Comparison of ENCODE assay signal across 8 cellular contexts in genomic region chr9:128370367-128370751, GRCh38. TPM values are rescaled to one million over a fixed set of nuclear protein-coding genes. Genes with fewer than 3 reads are reported as not detected.
DNase-seq lines count a peak whose midpoint lies in the region; ATAC-seq and TF ChIP-seq lines count a peak whose summit lies in the region.

No MANE protein-coding gene starts in this region.

- H3K27ac Mint-ChIP-seq in T-helper 17 cell: peak overlapping the region; percentile 96

- peak overlapping the region; percentile 95 for H3K4me3 Mint-ChIP-seq in T-helper 17 cell

- H3K27ac ChIP-seq in gastroesophageal sphincter (peak overlapping the region; percentile 74 to 98 (median 92)), smooth muscle cell (ENCODE audit: low read depth) (peak overlapping the region; percentile 93)

- H3K4me3 ChIP-seq in H7 (ENCODE audit: insufficient read depth, low read depth, low read length) (peak overlapping the region; percentile 61), gastroesophageal sphincter (peak overlapping the region; percentile 58 to 83), smooth muscle cell (peak overlapping the region; percentile 80)

- peaks cover 35% of the 10 kb centered on the region for H3K4me1 Mint-ChIP-seq in T-helper 17 cell

- peaks cover 8% of the 10 kb centered on the region for H4K20me1 ChIP-seq in smooth muscle cell (ENCODE audit: low read depth)

- peaks cover 26% of the 10 kb centered on the region for H3K79me2 ChIP-seq in smooth muscle cell (ENCODE audit: low read depth)

- H3K27me3 Mint-ChIP-seq in T-helper 17 cell: peaks cover 5% of the 10 kb centered on the region

- no peak for TF ChIP-seq POLR2A in gastroesophageal sphincter (IDR thresholded peaks at IDR 0.05)

- no peak for DNase-seq in H7
- DNase-seq in T-helper 17 cell: no peak
- no peak for DNase-seq in smooth muscle cell (lab: John Stamatoyannopoulos, UW; ENCODE audit: unreplicated experiment)
- no peak for DNase-seq in NCI-H82 treated with DMSO at 0.1 percent for 48 hours (lab: John Stamatoyannopoulos, UW; ENCODE audit: unreplicated experiment)
- DNase-seq in foreskin melanocyte: no peak
- no peak for DNase-seq in mesenteric fat pad (ENCODE audit: low spot score)
- no peak for DNase-seq in sciatic nerve (ENCODE audit: low spot score)

- H3K4me1 ChIP-seq in gastroesophageal sphincter: peaks cover 3 to 50% (median 14%) of the 10 kb centered on the region in 3 donors
- H3K4me1 ChIP-seq in smooth muscle cell (ENCODE audit: low read depth): peaks cover 7% of the 10 kb centered on the region

- H3K9me3 ChIP-seq in T-helper 17 cell (ENCODE audit: control insufficient read depth, low read length, poor library complexity, severe bottlenecking) (no peaks in the 10 kb centered on the region), gastroesophageal sphincter (no peaks in the 10 kb centered on the region), smooth muscle cell (replicated peaks; ENCODE audit: low read depth) (no peaks in the 10 kb centered on the region)

- ATAC-seq in T-helper 17 cell: no peak
- ATAC-seq in gastroesophageal sphincter: no peak
- ATAC-seq in sciatic nerve: no peak

- peak overlapping the region; percentile 89 for H3K4me2 ChIP-seq in smooth muscle cell

- no peak for TF ChIP-seq EP300 in gastroesophageal sphincter (IDR thresholded peaks at IDR 0.05)

- TF ChIP-seq CTCF in gastroesophageal sphincter (IDR thresholded peaks at IDR 0.05): no peak
- TF ChIP-seq CTCF in smooth muscle cell (IDR thresholded peaks at IDR 0.05; ENCODE audit: borderline replicate concordance, insufficient read depth, poor library complexity, severe bottlenecking): no peak

- H2AFZ ChIP-seq in smooth muscle cell (ENCODE audit: low read depth): no peak overlapping the region

- H3K36me3 ChIP-seq in H7 (replicated peaks; ENCODE audit: control insufficient read depth, insufficient read depth, low read length) (no peaks in the 10 kb centered on the region), gastroesophageal sphincter (peaks cover 0 to 25% of the 10 kb centered on the region in 2 donors), smooth muscle cell (ENCODE audit: low read depth) (no peaks in the 10 kb centered on the region)

- H3K9ac ChIP-seq in smooth muscle cell (ENCODE audit: low read depth): peak overlapping the region; percentile 91

- peaks cover 14% of the 10 kb centered on the region for H3K27me3 ChIP-seq in H7 (ENCODE audit: control insufficient read depth, insufficient read depth, low read length)
- H3K27me3 ChIP-seq in gastroesophageal sphincter: no peaks in the 10 kb centered on the region
- H3K27me3 ChIP-seq in smooth muscle cell (ENCODE audit: low read depth): no peaks in the 10 kb centered on the region

- intact Hi-C loops in sciatic nerve (cut with DNase I): no loop called here

- H3K36me3 Mint-ChIP-seq in T-helper 17 cell (ENCODE audit: low read depth): peaks cover 4% of the 10 kb centered on the region

- H3F3A ChIP-seq in smooth muscle cell (ENCODE audit: low read depth): peaks cover 7% of the 10 kb centered on the region

RNA-seq across cellular contexts. Expression of gene URM1, which starts 0.8 kb away (rescaled TPM):
- total RNA-seq in H7 (2014; rRNA removed; shearing (Covaris generic)): 74.3 and 99.6 TPM in 2 replicates
- total RNA-seq in T-helper 17 cell (10 to 100 TPM; 29.5 to 43.3 TPM), gastroesophageal sphincter (10 to 100 TPM; 20.5 to 46.8 (median 30.2) TPM), smooth muscle cell (27.1 and 27.3 TPM in 2 replicates), mesenteric fat pad (55.7 TPM), sciatic nerve (41.9 TPM)
- polyA plus RNA-seq in smooth muscle cell: 41.2 and 48.7 TPM in 2 replicates

RNA-seq across cellular contexts. Expression of gene SLC27A4, which starts 30.0 kb away (rescaled TPM):
- total RNA-seq in H7 (2014; rRNA removed; shearing (Covaris generic)): 26.2 and 39.0 TPM in 2 replicates
- total RNA-seq in T-helper 17 cell (1 to 10 TPM; 8.2 to 8.3 TPM), gastroesophageal sphincter (10 to 100 TPM; 14.3 to 34.3 (median 20.4) TPM), smooth muscle cell (6.1 and 10.4 TPM in 2 replicates), mesenteric fat pad (27.9 TPM), sciatic nerve (13.9 TPM)
- 10.3 and 16.0 TPM in 2 replicates for polyA plus RNA-seq in smooth muscle cell

RNA-seq across cellular contexts. Expression of gene COQ4, which starts 47.7 kb away (rescaled TPM):
- 45.9 and 55.3 TPM in 2 replicates for total RNA-seq in H7 (2014; rRNA removed; shearing (Covaris generic))
- total RNA-seq in T-helper 17 cell (10 to 100 TPM; 35.8 to 36.7 TPM), gastroesophageal sphincter (10 to 100 TPM; 25.8 to 40.5 (median 31.8) TPM), smooth muscle cell (16.7 and 23.5 TPM in 2 replicates), mesenteric fat pad (25.7 TPM), sciatic nerve (28.9 TPM)
- 37.5 and 51.0 TPM in 2 replicates for polyA plus RNA-seq in smooth muscle cell

RNA-seq across cellular contexts. Expression of gene TRUB2, which starts 48.1 kb away (rescaled TPM):
- 35.5 and 51.9 TPM in 2 replicates for total RNA-seq in H7 (2014; rRNA removed; shearing (Covaris generic))
- total RNA-seq in T-helper 17 cell (1 to 10 TPM; 8.5 to 9.9 TPM), gastroesophageal sphincter (10 to 100 TPM in 1 of 4 donors, 1 to 10 TPM in 3; 5.1 to 11.4 (median 7.5) TPM), smooth muscle cell (5.2 and 9.0 TPM in 2 replicates), mesenteric fat pad (25.0 TPM), sciatic nerve (13.0 TPM)
- 25.1 and 33.2 TPM in 2 replicates for polyA plus RNA-seq in smooth muscle cell

RNA-seq across cellular contexts. Expression of gene CERCAM, which starts 50.3 kb away (rescaled TPM):
- 12.6 and 15.5 TPM in 2 replicates for total RNA-seq in H7 (2014; rRNA removed; shearing (Covaris generic))
- total RNA-seq in T-helper 17 cell: under 1 TPM; 0.25 to 0.42 TPM
- 10 to 100 TPM; 18.0 to 30.0 (median 28.1) TPM for total RNA-seq in gastroesophageal sphincter
- 116 and 129 TPM in 2 replicates for total RNA-seq in smooth muscle cell
- 310 and 357 TPM in 2 replicates for polyA plus RNA-seq in smooth muscle cell
- total RNA-seq in mesenteric fat pad: 46.0 TPM
- total RNA-seq in sciatic nerve: 41.7 TPM
